ENCODE assay signal across 8 cellular contexts in genomic region chr20:63224272-63225081, GRCh38. TPM values are rescaled to one million over a fixed set of nuclear protein-coding genes. Genes with fewer than 3 reads are reported as not detected.
DNase-seq lines count a peak whose midpoint lies in the region; ATAC-seq and TF ChIP-seq lines count a peak whose summit lies in the region.

No MANE protein-coding gene starts in this region.

- H3K27me3 Mint-ChIP-seq in CD4-positive, alpha-beta memory T cell, result peaks cover 4 to 14% of the 10 kb centered on the region in 2 donors
- H3K27me3 Mint-ChIP-seq in activated CD4-positive, alpha-beta T cell treated with anti-CD3 and anti-CD28 coated beads, Interleukin-2, amount 10 ng/mL, durations not matched to agents 24 days and 14 days, result peaks cover 8% of the 10 kb centered on the region

- H3K4me1 ChIP-seq in body of pancreas (peaks cover 8% of the 10 kb centered on the region), mesenchymal stem cell (ENCODE audit: control insufficient read depth, insufficient read depth, low read depth, low read length) (peaks cover 41% of the 10 kb centered on the region)
- H3K4me1 ChIP-seq in CD4-positive, alpha-beta memory T cell (ENCODE audit: insufficient read depth, low read length), result no peaks in the 10 kb centered on the region

- H3K9me3 ChIP-seq in body of pancreas, result no peaks in the 10 kb centered on the region
- no peaks in the 10 kb centered on the region for H3K9me3 ChIP-seq in mesenchymal stem cell (ENCODE audit: control insufficient read depth, low read length)
- no peaks in the 10 kb centered on the region for H3K9me3 ChIP-seq in CD4-positive, alpha-beta memory T cell (ENCODE audit: control insufficient read depth in 1 of 2, low read length in 2 of 2)

- CTCF ChIA-PET in CD4-positive, alpha-beta memory T cell (lab: Charles Lee; ENCODE audit: partially characterized antibody), result interaction anchor here (0.6 to 4.8 kb wide), 18 partner anchors 11 to 894 kb away, joined by 3 to 64 read pairs (median 6); partner anchors contain the start of genes ARFGAP1, BIRC7 and YTHDF1

- H2BK5ac ChIP-seq in mesenchymal stem cell (ENCODE audit: low read depth, low read length, poor library complexity, severe bottlenecking), result peak overlapping the region; percentile 83

- POLR2A ChIA-PET in CD4-positive, alpha-beta memory T cell (lab: Charles Lee; ENCODE audit: partially characterized antibody), result no interaction called here

- peak overlapping the region; percentile 12 for H2BK15ac ChIP-seq in mesenchymal stem cell (ENCODE audit: low read depth, poor library complexity, severe bottlenecking)

- TF ChIP-seq CTCF in body of pancreas (IDR thresholded peaks at IDR 0.05) (peak in 1 of 7 experiments; percentile 16), coronary artery (IDR thresholded peaks at IDR 0.05) (no peak)

- peak; percentile 62 for ATAC-seq in body of pancreas

- H3K36me3 ChIP-seq in body of pancreas (replicated peaks in 1 of 2; ENCODE audit: insufficient read depth in 1 of 2, low read depth in 2 of 2) (no peaks in the 10 kb centered on the region), mesenchymal stem cell (ENCODE audit: control insufficient read depth in 1 of 2, insufficient read depth in 2 of 2, low read depth in 1 of 2, low read length in 2 of 2) (no peaks in the 10 kb centered on the region)
- H3K36me3 ChIP-seq in CD4-positive, alpha-beta memory T cell (ENCODE audit: insufficient read depth, low read length), result no peaks in the 10 kb centered on the region

- H2BK120ac ChIP-seq in mesenchymal stem cell (ENCODE audit: low read depth, low read length), result no peak overlapping the region

- H2AK5ac ChIP-seq in mesenchymal stem cell (ENCODE audit: low read length, severe bottlenecking), result peak overlapping the region; percentile 69

- no peak overlapping the region for H3K23ac ChIP-seq in mesenchymal stem cell (ENCODE audit: low read length in 2 of 2)

- no peaks in the 10 kb centered on the region for H3K4me1 Mint-ChIP-seq in CD4-positive, alpha-beta memory T cell
- no peaks in the 10 kb centered on the region for H3K4me1 Mint-ChIP-seq in activated CD4-positive, alpha-beta T cell treated with anti-CD3 and anti-CD28 coated beads, Interleukin-2, amount 10 ng/mL, durations not matched to agents 24 days and 14 days

- peaks cover 0 to 2% (median 0%) of the 10 kb centered on the region in 8 donors for H3K9me3 Mint-ChIP-seq in CD4-positive, alpha-beta memory T cell
- H3K9me3 Mint-ChIP-seq in activated CD4-positive, alpha-beta T cell treated with anti-CD3 and anti-CD28 coated beads, Interleukin-2, amount 10 ng/mL, durations not matched to agents 24 days and 14 days, result no peaks in the 10 kb centered on the region

- H3K79me1 ChIP-seq in mesenchymal stem cell (replicated peaks; ENCODE audit: low read length, poor library complexity, severe bottlenecking), result no peaks in the 10 kb centered on the region

- peak overlapping the region in 1 of 8 donors; percentile 26 for H3K4me3 Mint-ChIP-seq in CD4-positive, alpha-beta memory T cell
- H3K4me3 Mint-ChIP-seq in activated CD4-positive, alpha-beta T cell treated with anti-CD3 and anti-CD28 coated beads, Interleukin-2, amount 10 ng/mL, durations not matched to agents 24 days and 14 days, result no peak overlapping the region

- H3K9ac ChIP-seq in mesenchymal stem cell (ENCODE audit: low read length), result no peak overlapping the region

- peak overlapping the region in 1 of 2 experiments; percentile 2 for H2BK12ac ChIP-seq in mesenchymal stem cell (ENCODE audit: low read length in 2 of 2)

- H3K27ac ChIP-seq in body of pancreas (no peak overlapping the region), mesenchymal stem cell (ENCODE audit: low read length, poor library complexity, severe bottlenecking) (peak overlapping the region; percentile 86), coronary artery (no peak overlapping the region)
- no peak overlapping the region for H3K27ac ChIP-seq in CD4-positive, alpha-beta memory T cell (ENCODE audit: low read depth, low read length)

- intact Hi-C loops in body of pancreas (cut with DNase I), result no loop called here
- intact Hi-C loops in CD4-positive, alpha-beta memory T cell (cut with micrococcal nuclease), result no loop called here
- intact Hi-C loops in activated CD4-positive, alpha-beta T cell treated with anti-CD3 and anti-CD28 coated beads, Interleukin-2, amount 10 ng/mL, durations not matched to agents 24 days and 14 days (cut with micrococcal nuclease), result no loop called here

- DNase-seq in Caki2 (ENCODE audit: low read depth) (peak; percentile 98), NCI-H146 treated with DMSO at 0.1 percent for 48 hours (lab: John Stamatoyannopoulos, UW; ENCODE audit: unreplicated experiment) (peak; percentile 33), body of pancreas (peak; percentile 54 to 75 (median 66)), mesenchymal stem cell (peak; percentile 61), coronary artery (ENCODE audit: low spot score) (no peak)
- no peak for DNase-seq in CD4-positive, alpha-beta memory T cell
- DNase-seq in activated CD4-positive, alpha-beta T cell treated with anti-CD3 and anti-CD28 coated beads, Interleukin-2, amount 10 ng/mL, durations not matched to agents 24 days and 14 days, result no peak
- no peak for DNase-seq in effector CD4-positive, alpha-beta T cell

- H3K27me3 ChIP-seq in body of pancreas (peaks cover 0 to 6% of the 10 kb centered on the region in 2 donors), mesenchymal stem cell (ENCODE audit: control insufficient read depth in 1 of 2, insufficient read depth in 1 of 2, low read length in 2 of 2) (peaks cover 20 to 53% of the 10 kb centered on the region in 2 experiments)
- peaks cover 5% of the 10 kb centered on the region for H3K27me3 ChIP-seq in CD4-positive, alpha-beta memory T cell (ENCODE audit: insufficient read depth, low read length)

- H3K18ac ChIP-seq in mesenchymal stem cell (ENCODE audit: low read depth in 1 of 2, low read length in 2 of 2), result no peak overlapping the region

- H4K8ac ChIP-seq in mesenchymal stem cell (ENCODE audit: low read length), result no peak overlapping the region

- H4K91ac ChIP-seq in mesenchymal stem cell (ENCODE audit: low read length), result no peak overlapping the region

- WGBS in body of pancreas, 2 donors, result 21 to 36% methylated on average over 13 to 16 of the region's 16 CpGs
- WGBS in mesenchymal stem cell, result 52% methylated on average over 16 of the region's 16 CpGs

- in situ Hi-C loops in Caki2 (cut with HindIII; ENCODE audit: low pct_unique_long_range_greater_than_20kb, low sequenced_read_pairs), result loop anchor here (5.0 kb wide), 1 partner anchor 53 kb away; no protein-coding TSS in a partner anchor

- no peak for TF ChIP-seq POLR2A in body of pancreas (IDR thresholded peaks at IDR 0.05)

- no peaks in the 10 kb centered on the region for H3K36me3 Mint-ChIP-seq in CD4-positive, alpha-beta memory T cell
- H3K36me3 Mint-ChIP-seq in activated CD4-positive, alpha-beta T cell treated with anti-CD3 and anti-CD28 coated beads, Interleukin-2, amount 10 ng/mL, durations not matched to agents 24 days and 14 days (ENCODE audit: low read depth), result no peaks in the 10 kb centered on the region

- H3K27ac Mint-ChIP-seq in CD4-positive, alpha-beta memory T cell, result no peak overlapping the region
- no peak overlapping the region for H3K27ac Mint-ChIP-seq in activated CD4-positive, alpha-beta T cell treated with anti-CD3 and anti-CD28 coated beads, Interleukin-2, amount 10 ng/mL, durations not matched to agents 24 days and 14 days

- H3K4me2 ChIP-seq in mesenchymal stem cell (ENCODE audit: low read length, poor library complexity, severe bottlenecking), result no peak overlapping the region

- H3K14ac ChIP-seq in mesenchymal stem cell (ENCODE audit: low read length in 2 of 2), result peak overlapping the region in 1 of 2 experiments; percentile 47

- H3K4ac ChIP-seq in mesenchymal stem cell (ENCODE audit: low read depth in 1 of 2, low read length in 2 of 2), result peak overlapping the region in 1 of 2 experiments; percentile 37

- H2AFZ ChIP-seq in mesenchymal stem cell (ENCODE audit: low read depth, low read length), result peak overlapping the region; percentile 36

- no peak overlapping the region for H3K4me3 ChIP-seq in body of pancreas
- no peak overlapping the region for H3K4me3 ChIP-seq in mesenchymal stem cell (ENCODE audit: insufficient read depth in 1 of 2, low read depth in 1 of 2, low read length in 2 of 2)
- H3K4me3 ChIP-seq in CD4-positive, alpha-beta memory T cell (ENCODE audit: low read length in 2 of 2), result no peak overlapping the region
- no peak overlapping the region for H3K4me3 ChIP-seq in coronary artery

RNA-seq across cellular contexts. Expression of gene YTHDF1, which starts 8.5 kb away (rescaled TPM):
- total RNA-seq in Caki2 (2014; rRNA removed; shearing (Covaris generic); ENCODE audit: low replicate concordance), result 20.0 and 26.9 TPM in 2 replicates
- total RNA-seq in body of pancreas, result 10 to 100 TPM; 15.8 to 16.2 TPM
- 32.3 TPM for polyA plus RNA-seq in mesenchymal stem cell (2013, experiment 1 of 2)
- polyA plus RNA-seq in mesenchymal stem cell (2013, experiment 2 of 2), result 32.4 TPM
- total RNA-seq in CD4-positive, alpha-beta memory T cell, result 10 to 100 TPM; 47.7 to 48.1 TPM
- polyA plus RNA-seq in CD4-positive, alpha-beta memory T cell, result 10 to 100 TPM; 21.1 to 43.2 TPM
- 44.5 and 48.6 TPM in 2 replicates for total RNA-seq in activated CD4-positive, alpha-beta T cell treated with anti-CD3 and anti-CD28 coated beads, Interleukin-2, amount 10 ng/mL, durations not matched to agents 24 days and 14 days

RNA-seq across cellular contexts. Expression of gene BIRC7, which starts 11.2 kb away (rescaled TPM):
- not detected in 2 replicates for total RNA-seq in Caki2 (2014; rRNA removed; shearing (Covaris generic); ENCODE audit: low replicate concordance)
- not detected for total RNA-seq in body of pancreas
- 1.6 TPM for polyA plus RNA-seq in mesenchymal stem cell (2013, experiment 1 of 2)
- polyA plus RNA-seq in mesenchymal stem cell (2013, experiment 2 of 2), result 1.5 TPM
- not detected for total RNA-seq in CD4-positive, alpha-beta memory T cell
- polyA plus RNA-seq in CD4-positive, alpha-beta memory T cell, result not detected
- not detected in 2 replicates for total RNA-seq in activated CD4-positive, alpha-beta T cell treated with anti-CD3 and anti-CD28 coated beads, Interleukin-2, amount 10 ng/mL, durations not matched to agents 24 days and 14 days

RNA-seq across cellular contexts. Expression of gene NKAIN4, which starts 29.8 kb away (rescaled TPM):
- total RNA-seq in Caki2 (2014; rRNA removed; shearing (Covaris generic); ENCODE audit: low replicate concordance), result 2.9 and 5.0 TPM in 2 replicates
- not detected for total RNA-seq in body of pancreas
- 0.10 TPM for polyA plus RNA-seq in mesenchymal stem cell (2013, experiment 1 of 2)
- not detected for polyA plus RNA-seq in mesenchymal stem cell (2013, experiment 2 of 2)
- total RNA-seq in CD4-positive, alpha-beta memory T cell, result not detected
- polyA plus RNA-seq in CD4-positive, alpha-beta memory T cell, result not detected
- total RNA-seq in activated CD4-positive, alpha-beta T cell treated with anti-CD3 and anti-CD28 coated beads, Interleukin-2, amount 10 ng/mL, durations not matched to agents 24 days and 14 days, result not detected in 2 replicates

RNA-seq across cellular contexts. Expression of gene ARFGAP1, which starts 48.1 kb away (rescaled TPM):
- 139 and 172 TPM in 2 replicates for total RNA-seq in Caki2 (2014; rRNA removed; shearing (Covaris generic); ENCODE audit: low replicate concordance)
- 100 to 1,000 TPM in 1 of 2 donors, 10 to 100 TPM in 1; 52.7 to 162 TPM for total RNA-seq in body of pancreas
- polyA plus RNA-seq in mesenchymal stem cell (2013, experiment 1 of 2), result 62.8 TPM
- polyA plus RNA-seq in mesenchymal stem cell (2013, experiment 2 of 2), result 60.5 TPM
- total RNA-seq in CD4-positive, alpha-beta memory T cell, result 100 to 1,000 TPM; 113 to 120 TPM
- 10 to 100 TPM; 11.5 to 26.0 TPM for polyA plus RNA-seq in CD4-positive, alpha-beta memory T cell
- total RNA-seq in activated CD4-positive, alpha-beta T cell treated with anti-CD3 and anti-CD28 coated beads, Interleukin-2, amount 10 ng/mL, durations not matched to agents 24 days and 14 days, result 97.0 and 98.2 TPM in 2 replicates

Comparison
In these comparisons a context has a peak if more than half of its experiments do, and no peak if none do; other contexts are left out.
1. DNase-seq: peak in Caki2 (single experiment), NCI-H146 treated with DMSO at 0.1 percent for 48 hours (single experiment), body of pancreas (4 of 4) and mesenchymal stem cell (single experiment); none in CD4-positive, alpha-beta memory T cell (0 of 5), activated CD4-positive, alpha-beta T cell treated with anti-CD3 and anti-CD28 coated beads, Interleukin-2, amount 10 ng/mL, durations not matched to agents 24 days and 14 days (single experiment), effector CD4-positive, alpha-beta T cell (single experiment) and coronary artery (single experiment).